In the genomic region with DNA sequence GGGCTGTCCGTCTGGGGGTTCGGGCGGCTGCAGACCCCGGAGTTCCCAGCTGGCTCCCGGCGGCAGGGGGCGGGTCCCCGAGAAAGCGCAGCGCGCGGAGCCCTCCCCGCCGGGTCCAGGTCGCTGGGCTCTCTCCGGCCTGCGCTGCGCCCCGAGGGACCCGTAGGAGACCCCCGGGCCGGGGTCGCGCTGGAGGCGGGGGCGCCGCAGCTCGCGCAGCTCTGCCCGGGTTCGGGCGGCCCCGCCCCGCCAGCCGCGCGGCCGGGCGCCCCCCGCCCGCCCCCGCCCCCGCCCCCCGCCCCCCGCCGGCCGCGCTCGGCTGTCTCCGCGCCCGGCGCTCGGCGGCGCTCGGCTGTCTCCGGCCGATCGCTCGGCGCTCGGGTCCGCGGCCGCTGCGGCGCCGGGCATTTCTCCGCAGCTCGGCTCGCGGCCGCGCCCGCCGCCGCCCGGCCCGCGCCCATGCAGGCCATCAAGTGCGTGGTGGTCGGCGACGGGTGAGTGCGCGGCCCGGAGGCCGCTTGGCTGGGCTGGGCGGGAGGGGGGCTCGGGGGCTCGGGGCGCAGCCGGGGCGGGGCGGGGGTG, we compare ENCODE assay signal across 8 cellular contexts. TPM values are rescaled to one million over a fixed set of nuclear protein-coding genes. Genes with fewer than 3 reads are reported as not detected.
DNase-seq lines count a peak whose midpoint lies in the region; ATAC-seq and TF ChIP-seq lines count a peak whose summit lies in the region.

A gene (plus strand): TSS at position 376 of the 582 bp plus-strand sequence. CDS start 84 bp downstream, at position 460.

- H3K36me3 Mint-ChIP-seq in T-helper 2 cell treated with Interferon-gamma antibody and Interleukin-4, amounts not matched to agents 5 μg/mL and 100 μg/mL, for 36 hours (ENCODE audit: low read depth), result peaks cover 15% of the 10 kb centered on the region

- peaks cover 13% of the 10 kb centered on the region for H3K4me1 Mint-ChIP-seq in T-helper 2 cell treated with Interferon-gamma antibody and Interleukin-4, amounts not matched to agents 5 μg/mL and 100 μg/mL, for 36 hours (ENCODE audit: low read depth)

- H3K9me3 Mint-ChIP-seq in T-helper 2 cell treated with Interferon-gamma antibody and Interleukin-4, amounts not matched to agents 5 μg/mL and 100 μg/mL, for 36 hours, result no peaks in the 10 kb centered on the region

- in situ Hi-C loops in Caki2 (cut with HindIII; ENCODE audit: low pct_unique_long_range_greater_than_20kb, low sequenced_read_pairs), result no loop called here

- no peaks in the 10 kb centered on the region for H3K27me3 Mint-ChIP-seq in T-helper 2 cell treated with Interferon-gamma antibody and Interleukin-4, amounts not matched to agents 5 μg/mL and 100 μg/mL, for 36 hours (ENCODE audit: low read depth)

- H4K20me1 ChIP-seq in fibroblast of lung (ENCODE audit: control insufficient read depth, extremely low read depth, insufficient read depth, low read length) (no peaks in the 10 kb centered on the region), osteoblast (ENCODE audit: insufficient read depth, low read length) (peaks cover 5% of the 10 kb centered on the region)

- H3K36me3 ChIP-seq in fibroblast of lung (ENCODE audit: control insufficient read depth, insufficient read depth, low read length), result no peaks in the 10 kb centered on the region
- no peaks in the 10 kb centered on the region for H3K36me3 ChIP-seq in osteoblast (ENCODE audit: insufficient read depth, low read length)

- no peak for DNase-seq in Caki2 (ENCODE audit: low read depth)
- no peak for DNase-seq in T-helper 2 cell treated with Interferon-gamma antibody and Interleukin-4, amounts not matched to agents 5 μg/mL and 100 μg/mL, for 36 hours (ENCODE audit: low spot score)
- DNase-seq in fibroblast of lung (ENCODE audit: low read depth in 2 of 2), result peak; percentile 21 to 31
- peak; percentile 98 for DNase-seq in osteoblast (ENCODE audit: insufficient read length, low spot score, missing footprints)
- DNase-seq in activated CD8-positive, alpha-beta memory T cell treated with anti-CD3 and anti-CD28 coated beads for 24 hours, result no peak

- peak within 1 kb of the TSS; percentile 87 for H3K4me3 Mint-ChIP-seq in T-helper 2 cell treated with Interferon-gamma antibody and Interleukin-4, amounts not matched to agents 5 μg/mL and 100 μg/mL, for 36 hours

- H3K9me3 ChIP-seq in fibroblast of lung (ENCODE audit: control insufficient read depth, insufficient read depth, low read depth, low read length) (no peaks in the 10 kb centered on the region), osteoblast (ENCODE audit: low read depth, low read length) (no peaks in the 10 kb centered on the region)

- H3K27me3 ChIP-seq in fibroblast of lung (ENCODE audit: control insufficient read depth, insufficient read depth, low read length) (no peaks in the 10 kb centered on the region), osteoblast (ENCODE audit: insufficient read depth, low read length) (no peaks in the 10 kb centered on the region)

- H2AFZ ChIP-seq in fibroblast of lung (ENCODE audit: low read length), result peak within 1 kb of the TSS; percentile 46
- peak within 1 kb of the TSS; percentile 72 for H2AFZ ChIP-seq in osteoblast (ENCODE audit: low read length)

- no peaks in the 10 kb centered on the region for H3K79me2 ChIP-seq in fibroblast of lung (ENCODE audit: control insufficient read depth, insufficient read depth, low read length)
- no peaks in the 10 kb centered on the region for H3K79me2 ChIP-seq in osteoblast (ENCODE audit: insufficient read depth, low read length)

- no peaks in the 10 kb centered on the region for H3K4me1 ChIP-seq in fibroblast of lung (ENCODE audit: control insufficient read depth, extremely low read depth, insufficient read depth, low read length)
- H3K4me1 ChIP-seq in osteoblast (ENCODE audit: insufficient read depth, low read length), result peaks cover 10% of the 10 kb centered on the region

- peak within 1 kb of the TSS; percentile 69 for H3K4me2 ChIP-seq in fibroblast of lung (ENCODE audit: extremely low read depth, insufficient read depth, low read length)
- H3K4me2 ChIP-seq in osteoblast (ENCODE audit: insufficient read depth, low read length), result peak within 1 kb of the TSS; percentile 83

- H3K27ac ChIP-seq in fibroblast of lung (ENCODE audit: insufficient read depth, low read length) (no peak within 1 kb of the TSS), osteoblast (ENCODE audit: low read depth, low read length) (no peak within 1 kb of the TSS)

- peak within 1 kb of the TSS; percentile 23 for H3K9ac ChIP-seq in fibroblast of lung (ENCODE audit: insufficient read depth, low read length)

- TF ChIP-seq CTCF in fibroblast of lung (conservative IDR thresholded peaks at IDR 0.05 in 1 of 2, IDR thresholded peaks at IDR 0.05 in 1 of 2; ENCODE audit: low read depth in 1 of 2, low read length in 2 of 2) (no peak), osteoblast (IDR thresholded peaks at IDR 0.05; ENCODE audit: extremely low read depth, low read depth, low read length) (no peak)

- H3K4me3 ChIP-seq in fibroblast of lung (replicated peaks in 1 of 4; ENCODE audit: control extremely low read depth in 1 of 4, insufficient read depth in 1 of 4, low read depth in 3 of 4, low read length in 4 of 4), result peak within 1 kb of the TSS; percentile 35 to 53 (median 44)
- H3K4me3 ChIP-seq in osteoblast (ENCODE audit: insufficient read depth, low read length), result peak within 1 kb of the TSS; percentile 72

- peak within 1 kb of the TSS; percentile 79 for H3K27ac Mint-ChIP-seq in T-helper 2 cell treated with Interferon-gamma antibody and Interleukin-4, amounts not matched to agents 5 μg/mL and 100 μg/mL, for 36 hours

- ATAC-seq in HG03442 (IDR thresholded peaks at IDR 0.05; ENCODE audit: unreplicated experiment) (peak; percentile 4), HG03439 (IDR thresholded peaks at IDR 0.05; ENCODE audit: unreplicated experiment) (no peak), HG03045 (IDR thresholded peaks at IDR 0.05; ENCODE audit: unreplicated experiment) (no peak)

RNA-seq across cellular contexts. Expression of the gene that starts here (rescaled TPM):
- total RNA-seq in Caki2 (2014; rRNA removed; shearing (Covaris generic); ENCODE audit: low replicate concordance), result 22.1 and 40.0 TPM in 2 replicates
- total RNA-seq in fibroblast of lung, result 5.6 and 6.6 TPM in 2 replicates
- 4.3 and 4.7 TPM in 2 replicates for polyA plus RNA-seq in fibroblast of lung
- polyA plus RNA-seq in fibroblast of lung (2012), result 7.5 and 8.8 TPM in 2 replicates
- polyA minus RNA-seq in fibroblast of lung (ENCODE audit: low replicate concordance), result 19.8 and 35.6 TPM in 2 replicates
- 0.59 and 1.8 TPM in 2 replicates for total RNA-seq in osteoblast

Comparison
In these comparisons a context has a peak if more than half of its experiments do, and no peak if none do; other contexts are left out.
1. DNase-seq: peak in fibroblast of lung (2 of 2) and osteoblast (single experiment); none in Caki2 (single experiment), T-helper 2 cell treated with Interferon-gamma antibody and Interleukin-4, amounts not matched to agents 5 μg/mL and 100 μg/mL, for 36 hours (single experiment) and activated CD8-positive, alpha-beta memory T cell treated with anti-CD3 and anti-CD28 coated beads for 24 hours (single experiment).